Comparison of ENCODE assay signal across 22 cellular contexts in the genomic region with DNA sequence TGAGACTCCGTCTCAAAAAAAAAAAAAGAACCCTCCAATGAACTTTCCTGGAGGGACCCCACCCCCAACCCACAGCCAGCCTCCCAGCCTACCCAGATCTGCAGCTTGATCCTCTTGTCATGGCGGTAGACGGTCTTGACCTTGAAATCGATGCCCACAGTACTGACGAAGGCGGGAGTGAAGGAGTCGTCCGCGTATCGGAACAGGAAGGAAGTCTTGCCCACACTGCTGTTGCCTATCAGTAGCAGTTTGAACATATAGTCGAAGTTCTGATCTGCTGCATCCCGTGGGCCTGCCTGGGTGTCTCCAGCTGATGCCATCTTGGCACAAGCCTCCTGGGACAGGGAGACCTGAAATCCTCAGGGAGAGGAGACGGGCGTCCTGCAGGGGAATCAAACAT. TPM values are rescaled to one million over a fixed set of nuclear protein-coding genes. Genes with fewer than 3 reads are reported as not detected.
DNase-seq lines count a peak whose midpoint lies in the region; ATAC-seq, FAIRE-seq and TF ChIP-seq lines count a peak whose summit lies in the region.
"Had no signal": no experiment of that assay in that cellular context is flagged by ENCODE, and none has a peak within 500 bp of the region (broad histone marks: within the 10 kb centered on the region; RNA-seq: fewer than 3 reads in every experiment).

No MANE protein-coding gene starts in this region.

- TF ChIP-seq POLR2A in Peyer's patch (IDR thresholded peaks at IDR 0.05) = no peak

- H3K36me3 ChIP-seq in Peyer's patch (peaks cover 0 to 39% (median 0%) of the 10 kb centered on the region in 3 donors), pancreas (peaks cover 7 to 45% (median 23%) of the 10 kb centered on the region in 3 donors)

- H3K4me3 Mint-ChIP-seq in activated naive CD4-positive, alpha-beta T cell treated with anti-CD3 and anti-CD28 coated beads, Interleukin-2, amount 10 ng/mL, durations not matched to agents 7 days and 5 days = peak overlapping the region; percentile 7
- H3K4me3 Mint-ChIP-seq in activated T-helper 2 cell treated with anti-CD3 and anti-CD28 coated beads, Interferon-gamma antibody, Interleukin-2, Interleukin-4, amounts not matched to agents 10 μg/mL and 5 μg/mL and 100 μg/mL, durations not matched to agents 14 hours and 24 hours and 36 hours (ENCODE audit: low read depth) = peak overlapping the region; percentile 17
- H3K4me3 Mint-ChIP-seq in activated CD4-positive, alpha-beta T cell treated with anti-CD3 and anti-CD28 coated beads, Interleukin-2, amount 10 ng/mL, durations not matched to agents 7 days and 5 days = no peak overlapping the region
- H3K4me3 Mint-ChIP-seq: central memory CD8-positive, alpha-beta T cell; GM23338 had no signal

- FAIRE-seq in pancreas (lab: Jason Lieb, UNC) = no peak

- H3K27me3 ChIP-seq in Peyer's patch = no peaks in the 10 kb centered on the region
- no peaks in the 10 kb centered on the region for H3K27me3 ChIP-seq in pancreas
- H3K27me3 ChIP-seq: ascending aorta, esophagus squamous epithelium had no signal

- H3K4me1 ChIP-seq in Peyer's patch = peaks cover 0 to 21% (median 9%) of the 10 kb centered on the region in 4 donors
- peaks cover 0 to 5% (median 4%) of the 10 kb centered on the region in 3 donors for H3K4me1 ChIP-seq in pancreas

- TF ChIP-seq CTCF in Peyer's patch (IDR thresholded peaks at IDR 0.05) = no peak
- TF ChIP-seq CTCF in pancreas (IDR thresholded peaks at IDR 0.05) = no peak

- H3K9me3 ChIP-seq in Peyer's patch (no peaks in the 10 kb centered on the region), pancreas (no peaks in the 10 kb centered on the region)
- H3K9me3 ChIP-seq: ascending aorta, esophagus squamous epithelium had no signal

- ATAC-seq in pancreas = no peak
- ATAC-seq: GM23338 had no signal

- POLR2A ChIA-PET in activated CD4-positive, alpha-beta T cell treated with anti-CD3 and anti-CD28 coated beads, Interleukin-2, amount 10 ng/mL, durations not matched to agents 7 days and 5 days (lab: Charles Lee) = no interaction called here

- peaks cover 27% of the 10 kb centered on the region for H3K4me1 Mint-ChIP-seq in activated naive CD4-positive, alpha-beta T cell treated with anti-CD3 and anti-CD28 coated beads, Interleukin-2, amount 10 ng/mL, durations not matched to agents 7 days and 5 days
- H3K4me1 Mint-ChIP-seq in activated T-helper 2 cell treated with anti-CD3 and anti-CD28 coated beads, Interferon-gamma antibody, Interleukin-2, Interleukin-4, amounts not matched to agents 10 μg/mL and 5 μg/mL and 100 μg/mL, durations not matched to agents 14 hours and 24 hours and 36 hours (ENCODE audit: low read depth) = peaks cover 19% of the 10 kb centered on the region
- peaks cover 24% of the 10 kb centered on the region for H3K4me1 Mint-ChIP-seq in activated CD4-positive, alpha-beta T cell treated with anti-CD3 and anti-CD28 coated beads, Interleukin-2, amount 10 ng/mL, durations not matched to agents 7 days and 5 days

- CTCF ChIA-PET in activated naive CD4-positive, alpha-beta T cell treated with anti-CD3 and anti-CD28 coated beads, Interleukin-2, amount 10 ng/mL, durations not matched to agents 7 days and 5 days (lab: Charles Lee) = interaction anchor here (1.0 kb wide), 1 partner anchor 44 kb away, joined by 3 read pairs; no protein-coding TSS in a partner anchor
- CTCF ChIA-PET in activated CD4-positive, alpha-beta T cell treated with anti-CD3 and anti-CD28 coated beads, Interleukin-2, amount 10 ng/mL, durations not matched to agents 7 days and 5 days (lab: Charles Lee) = interaction anchor here (0.6 to 1.1 kb wide), 4 partner anchors 9 to 848 kb away, joined by 3 to 4 read pairs (median 3); partner anchors contain the start of genes CCDC159, TMED1 and TMEM205

- no peaks in the 10 kb centered on the region for H3K9me3 Mint-ChIP-seq in activated naive CD4-positive, alpha-beta T cell treated with anti-CD3 and anti-CD28 coated beads, Interleukin-2, amount 10 ng/mL, durations not matched to agents 7 days and 5 days
- H3K9me3 Mint-ChIP-seq in activated T-helper 2 cell treated with anti-CD3 and anti-CD28 coated beads, Interferon-gamma antibody, Interleukin-2, Interleukin-4, amounts not matched to agents 10 μg/mL and 5 μg/mL and 100 μg/mL, durations not matched to agents 14 hours and 24 hours and 36 hours = no peaks in the 10 kb centered on the region
- H3K9me3 Mint-ChIP-seq in activated CD4-positive, alpha-beta T cell treated with anti-CD3 and anti-CD28 coated beads, Interleukin-2, amount 10 ng/mL, durations not matched to agents 7 days and 5 days = no peaks in the 10 kb centered on the region
- H3K9me3 Mint-ChIP-seq: central memory CD8-positive, alpha-beta T cell; GM23338 had no signal

- peaks cover 20% of the 10 kb centered on the region for H3K36me3 Mint-ChIP-seq in activated naive CD4-positive, alpha-beta T cell treated with anti-CD3 and anti-CD28 coated beads, Interleukin-2, amount 10 ng/mL, durations not matched to agents 7 days and 5 days
- H3K36me3 Mint-ChIP-seq in activated T-helper 2 cell treated with anti-CD3 and anti-CD28 coated beads, Interferon-gamma antibody, Interleukin-2, Interleukin-4, amounts not matched to agents 10 μg/mL and 5 μg/mL and 100 μg/mL, durations not matched to agents 14 hours and 24 hours and 36 hours (ENCODE audit: low read depth) = peaks cover 21% of the 10 kb centered on the region
- peaks cover 8% of the 10 kb centered on the region for H3K36me3 Mint-ChIP-seq in activated CD4-positive, alpha-beta T cell treated with anti-CD3 and anti-CD28 coated beads, Interleukin-2, amount 10 ng/mL, durations not matched to agents 7 days and 5 days (ENCODE audit: low read depth)

- H3K4me3 ChIP-seq in Peyer's patch = no peak overlapping the region
- H3K4me3 ChIP-seq in pancreas = peak overlapping the region in 1 of 4 donors; percentile 93
- H3K4me3 ChIP-seq: ascending aorta, GM23338 had no signal

- H3K27ac Mint-ChIP-seq in activated naive CD4-positive, alpha-beta T cell treated with anti-CD3 and anti-CD28 coated beads, Interleukin-2, amount 10 ng/mL, durations not matched to agents 7 days and 5 days = no peak overlapping the region
- no peak overlapping the region for H3K27ac Mint-ChIP-seq in activated T-helper 2 cell treated with anti-CD3 and anti-CD28 coated beads, Interferon-gamma antibody, Interleukin-2, Interleukin-4, amounts not matched to agents 10 μg/mL and 5 μg/mL and 100 μg/mL, durations not matched to agents 14 hours and 24 hours and 36 hours
- H3K27ac Mint-ChIP-seq in activated CD4-positive, alpha-beta T cell treated with anti-CD3 and anti-CD28 coated beads, Interleukin-2, amount 10 ng/mL, durations not matched to agents 7 days and 5 days = no peak overlapping the region
- H3K27ac Mint-ChIP-seq: GM23338 had no signal

- DNase-seq in activated naive CD4-positive, alpha-beta T cell treated with anti-CD3 and anti-CD28 coated beads, Interleukin-2, amount 10 ng/mL, durations not matched to agents 7 days and 5 days = no peak
- DNase-seq in activated naive CD4-positive, alpha-beta T cell (lab: John Stamatoyannopoulos, UW) = no peak
- peak; percentile 81 for DNase-seq in MV-4-11 (lab: John Stamatoyannopoulos, UW)
- no peak for DNase-seq in activated T-helper 2 cell treated with anti-CD3 and anti-CD28 coated beads, Interferon-gamma antibody, Interleukin-2, Interleukin-4, amounts not matched to agents 10 μg/mL and 5 μg/mL and 100 μg/mL, durations not matched to agents 14 hours and 24 hours and 36 hours (ENCODE audit: low spot score)
- DNase-seq in DMS 273 (lab: John Stamatoyannopoulos, UW; ENCODE audit: unreplicated experiment) = no peak
- no peak for DNase-seq in Peyer's patch
- DNase-seq in activated CD4-positive, alpha-beta T cell treated with anti-CD3 and anti-CD28 coated beads, Interleukin-2, amount 10 ng/mL, durations not matched to agents 7 days and 5 days = no peak
- no peak for DNase-seq in pancreas
- DNase-seq: activated CD4-positive, alpha-beta T cell treated with anti-CD3 and anti-CD28 coated beads for 48 hours; activated naive CD4-positive, alpha-beta T cell treated with Interleukin-2 at 50 U/mL for 16 hours; activated T-cell treated with anti-CD3 and anti-CD28 coated beads for 4 hours; esophagus squamous epithelium; midbrain; NCI-H1436; NCI-H524; SIG-M5; stimulated activated CD4-positive, alpha-beta T cell treated with anti-CD3 and anti-CD28 coated beads, Interleukin-12 subunit alpha, Interleukin-12 subunit beta, amount 100 ng/mL, for 4 hours; stimulated activated CD8-positive, alpha-beta memory T cell treated with anti-CD3 and anti-CD28 coated beads, Interleukin-4, amount 100 ng/mL, for 48 hours; T1000 had no signal

- intact Hi-C loops in activated T-helper 2 cell treated with anti-CD3 and anti-CD28 coated beads, Interferon-gamma antibody, Interleukin-2, Interleukin-4, amounts not matched to agents 10 μg/mL and 5 μg/mL and 100 μg/mL, durations not matched to agents 14 hours and 24 hours and 36 hours (cut with micrococcal nuclease) = loop anchor here (5.0 kb wide), 1 partner anchor 40 kb away; the partner anchor contains the start of gene TSPAN16
- intact Hi-C loops in pancreas (cut with DNase I) = no loop called here

- WGBS in pancreas, 2 donors = 31 to 44% methylated on average over 14 of the region's 14 CpGs

- peaks cover 7% of the 10 kb centered on the region for H3K27me3 Mint-ChIP-seq in activated naive CD4-positive, alpha-beta T cell treated with anti-CD3 and anti-CD28 coated beads, Interleukin-2, amount 10 ng/mL, durations not matched to agents 7 days and 5 days
- no peaks in the 10 kb centered on the region for H3K27me3 Mint-ChIP-seq in activated T-helper 2 cell treated with anti-CD3 and anti-CD28 coated beads, Interferon-gamma antibody, Interleukin-2, Interleukin-4, amounts not matched to agents 10 μg/mL and 5 μg/mL and 100 μg/mL, durations not matched to agents 14 hours and 24 hours and 36 hours (ENCODE audit: low read depth)
- H3K27me3 Mint-ChIP-seq in activated CD4-positive, alpha-beta T cell treated with anti-CD3 and anti-CD28 coated beads, Interleukin-2, amount 10 ng/mL, durations not matched to agents 7 days and 5 days = no peaks in the 10 kb centered on the region
- H3K27me3 Mint-ChIP-seq: central memory CD8-positive, alpha-beta T cell had no signal

- H3K27ac ChIP-seq in Peyer's patch (no peak overlapping the region), pancreas (no peak overlapping the region)
- H3K27ac ChIP-seq: ascending aorta, esophagus squamous epithelium had no signal

RNA-seq across cellular contexts. Expression of gene RAB3D, which starts 2.4 kb away (rescaled TPM):
- total RNA-seq in activated T-helper 2 cell treated with anti-CD3 and anti-CD28 coated beads, Interferon-gamma antibody, Interleukin-2, Interleukin-4, amounts not matched to agents 10 μg/mL and 5 μg/mL and 100 μg/mL, durations not matched to agents 14 hours and 24 hours and 36 hours = 9.3 and 11.6 TPM in 2 replicates
- total RNA-seq in Peyer's patch (10 to 100 TPM in 3 of 4 donors, 1 to 10 TPM in 1; 9.5 to 16.4 (median 12.7) TPM), pancreas (100 to 1,000 TPM in 4 of 6 donors, 10 to 100 TPM in 2; 70.6 to 134 (median 107) TPM)
- total RNA-seq in activated CD4-positive, alpha-beta T cell treated with anti-CD3 and anti-CD28 coated beads, Interleukin-2, amount 10 ng/mL, durations not matched to agents 7 days and 5 days = 1 to 10 TPM; 3.2 to 3.6 TPM
- polyA plus RNA-seq in pancreas = 10 to 100 TPM; 11.0 to 15.2 TPM

RNA-seq across cellular contexts. Expression of gene TMEM205, which starts 9.0 kb away (rescaled TPM):
- total RNA-seq in activated T-helper 2 cell treated with anti-CD3 and anti-CD28 coated beads, Interferon-gamma antibody, Interleukin-2, Interleukin-4, amounts not matched to agents 10 μg/mL and 5 μg/mL and 100 μg/mL, durations not matched to agents 14 hours and 24 hours and 36 hours = 34.0 and 34.9 TPM in 2 replicates
- total RNA-seq in Peyer's patch = 100 to 1,000 TPM in 3 of 4 donors, 10 to 100 TPM in 1; 77.6 to 212 (median 168) TPM
- 10 to 100 TPM; 25.9 to 26.7 TPM for total RNA-seq in activated CD4-positive, alpha-beta T cell treated with anti-CD3 and anti-CD28 coated beads, Interleukin-2, amount 10 ng/mL, durations not matched to agents 7 days and 5 days
- 10 to 100 TPM; 41.4 to 69.2 (median 53.0) TPM for total RNA-seq in pancreas
- polyA plus RNA-seq in pancreas = 100 to 1,000 TPM in 1 of 2 donors, 10 to 100 TPM in 1; 84.5 to 175 TPM

RNA-seq across cellular contexts. Expression of gene CCDC159, which starts 9.2 kb away (rescaled TPM):
- total RNA-seq in activated T-helper 2 cell treated with anti-CD3 and anti-CD28 coated beads, Interferon-gamma antibody, Interleukin-2, Interleukin-4, amounts not matched to agents 10 μg/mL and 5 μg/mL and 100 μg/mL, durations not matched to agents 14 hours and 24 hours and 36 hours = 14.6 and 16.3 TPM in 2 replicates
- total RNA-seq in Peyer's patch (100 to 1,000 TPM in 1 of 4 donors, 10 to 100 TPM in 3; 25.6 to 157 (median 65.6) TPM), pancreas (10 to 100 TPM; 11.6 to 21.1 (median 14.1) TPM)
- 10 to 100 TPM; 18.0 to 20.5 TPM for total RNA-seq in activated CD4-positive, alpha-beta T cell treated with anti-CD3 and anti-CD28 coated beads, Interleukin-2, amount 10 ng/mL, durations not matched to agents 7 days and 5 days
- 100 to 1,000 TPM in 1 of 2 donors, 10 to 100 TPM in 1; 86.6 to 106 TPM for polyA plus RNA-seq in pancreas

RNA-seq across cellular contexts. Expression of gene PLPPR2, which starts 18.2 kb away (rescaled TPM):
- 2.6 and 3.4 TPM in 2 replicates for total RNA-seq in activated T-helper 2 cell treated with anti-CD3 and anti-CD28 coated beads, Interferon-gamma antibody, Interleukin-2, Interleukin-4, amounts not matched to agents 10 μg/mL and 5 μg/mL and 100 μg/mL, durations not matched to agents 14 hours and 24 hours and 36 hours
- total RNA-seq in Peyer's patch = 10 to 100 TPM in 2 of 4 donors, 1 to 10 TPM in 2; 6.8 to 18.2 (median 10.1) TPM
- 1 to 10 TPM; 1.3 to 1.9 TPM for total RNA-seq in activated CD4-positive, alpha-beta T cell treated with anti-CD3 and anti-CD28 coated beads, Interleukin-2, amount 10 ng/mL, durations not matched to agents 7 days and 5 days
- total RNA-seq in pancreas = 10 to 100 TPM in 1 of 6 donors, 1 to 10 TPM in 5; 4.4 to 11.0 (median 7.1) TPM
- 10 to 100 TPM; 15.7 to 32.8 TPM for polyA plus RNA-seq in pancreas

RNA-seq across cellular contexts. Expression of gene SWSAP1, which starts 37.4 kb away (rescaled TPM):
- total RNA-seq in activated T-helper 2 cell treated with anti-CD3 and anti-CD28 coated beads, Interferon-gamma antibody, Interleukin-2, Interleukin-4, amounts not matched to agents 10 μg/mL and 5 μg/mL and 100 μg/mL, durations not matched to agents 14 hours and 24 hours and 36 hours = 2.6 and 2.8 TPM in 2 replicates
- total RNA-seq in Peyer's patch (1 to 10 TPM in 2 of 4 donors, under 1 TPM in 1, not detected in 1; 0.76 to 3.2 (median 1.9) TPM), pancreas (1 to 10 TPM in 4 of 6 donors, under 1 TPM in 2; 0.55 to 1.5 (median 1.1) TPM)
- total RNA-seq in activated CD4-positive, alpha-beta T cell treated with anti-CD3 and anti-CD28 coated beads, Interleukin-2, amount 10 ng/mL, durations not matched to agents 7 days and 5 days = 1 to 10 TPM; 2.9 to 3.5 TPM
- polyA plus RNA-seq in pancreas = 1 to 10 TPM; 1.8 to 2.7 TPM
